ENCODE assay signal across 6 cellular contexts in the genomic region with DNA sequence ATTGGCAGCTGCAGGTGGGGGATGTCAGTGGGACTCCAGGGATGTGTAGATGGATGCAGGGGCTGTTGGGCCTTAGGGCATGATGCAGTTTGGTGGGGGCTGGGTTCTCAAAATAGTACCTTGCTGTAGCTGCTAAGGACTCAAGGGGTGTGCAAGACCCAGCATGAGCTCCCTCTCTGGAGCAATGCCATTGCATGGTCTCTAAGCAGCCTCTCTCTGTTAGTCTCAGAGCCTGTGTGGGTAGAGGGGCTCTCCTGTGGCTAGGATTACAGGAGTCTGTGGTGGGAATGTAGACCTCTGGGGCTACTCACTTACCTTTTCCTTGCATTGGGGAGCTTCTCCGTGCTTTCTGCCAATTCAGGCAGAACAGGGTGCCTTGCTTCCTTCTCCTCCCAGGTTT.
"Had no signal": no experiment of that assay in that cellular context is flagged by ENCODE, and none has a peak within 500 bp of the region (broad histone marks: within the 10 kb centered on the region; RNA-seq: fewer than 3 reads in every experiment).

No MANE protein-coding gene starts in this region.

- FAIRE-seq: G401.6, GM12891, GM12892, GM18507 had no signal

- DNase-seq: GDM1, GF-D8 had no signal
